Comparison of ENCODE assay signal across 32 cellular contexts in genomic region chr13:23273498-23273897, GRCh38.
"Had no signal": no experiment of that assay in that cellular context is flagged by ENCODE, and none has a peak within 500 bp of the region (broad histone marks: within the 10 kb centered on the region; RNA-seq: fewer than 3 reads in every experiment).

No MANE protein-coding gene starts in this region.

- H3K4me1 ChIP-seq: ascending aorta had no signal

- H3K9me3 ChIP-seq: ascending aorta had no signal

- ATAC-seq: activated CD8-positive, alpha-beta T cell treated with anti-CD3 and anti-CD28 coated beads for 36 hours; activated naive CD4-positive, alpha-beta T cell treated with anti-CD3 and anti-CD28 coated beads, Interleukin-2, amount 50 U/mL, for 72 hours; activated T-cell treated with anti-CD3 and anti-CD28 coated beads, Interleukin-2, amount 50 U/mL, for 4 hours; activated T-cell treated with anti-CD3 and anti-CD28 coated beads, Interleukin-2, amount 50 U/mL, for 72 hours; activated T-helper 17 cell treated with anti-CD3 and anti-CD28 coated beads, Interleukin-2, amount 50 U/mL, for 72 hours had no signal

- H3K27ac ChIP-seq: ascending aorta, cardiac muscle cell, VCaP had no signal

- H3K36me3 ChIP-seq: ascending aorta, cardiac muscle cell had no signal

- FAIRE-seq: bronchial epithelial cell, TTC549 had no signal

- H3K4me3 ChIP-seq: ascending aorta, cardiac muscle cell had no signal

- DNase-seq: activated B cell treated with CpG ODN at 0.5 μM for 24 hours; activated CD4-positive, alpha-beta memory T cell treated with anti-CD3 and anti-CD28 coated beads for 36 hours; activated CD4-positive, alpha-beta T cell treated with anti-CD3 and anti-CD28 coated beads for 4 hours; activated CD4-positive, alpha-beta T cell treated with anti-CD3 and anti-CD28 coated beads, Interleukin-2, amount 10 ng/mL, durations not matched to agents 24 days and 14 days; activated CD4-positive, alpha-beta T cell treated with anti-CD3 and anti-CD28 coated beads, Interleukin-2, amount 50 U/mL, for 1 hour; activated CD4-positive, alpha-beta T cell treated with anti-CD3 and anti-CD28 coated beads, Interleukin-2, amount 50 U/mL, for 4 hours; activated CD4-positive, CD25-positive, alpha-beta regulatory T cell treated with anti-CD3 and anti-CD28 coated beads, Interleukin-2, amount 50 U/mL, for 72 hours; activated CD8-positive, alpha-beta memory T cell treated with anti-CD3 and anti-CD28 coated beads, Interleukin-2, amount 50 U/mL, for 4 hours; activated CD8-positive, alpha-beta T cell treated with anti-CD3 and anti-CD28 coated beads for 36 hours; activated effector memory CD4-positive, alpha-beta T cell treated with anti-CD3 and anti-CD28 coated beads, Interleukin-2, amount 50 U/mL, for 16 hours; activated gamma-delta T cell treated with Interleukin-2 at 50 U/mL for 16 hours; activated naive CD4-positive, alpha-beta T cell; activated naive CD4-positive, alpha-beta T cell treated with anti-CD3 and anti-CD28 coated beads for 36 hours; activated naive CD4-positive, alpha-beta T cell treated with anti-CD3 and anti-CD28 coated beads, Interleukin-2, amount 50 U/mL, for 16 hours; activated naive CD8-positive, alpha-beta T cell treated with anti-CD3 and anti-CD28 coated beads for 36 hours; activated T-cell treated with anti-CD3 and anti-CD28 coated beads for 4 hours; activated T-cell treated with anti-CD3 and anti-CD28 coated beads, Interleukin-2, amount 50 U/mL, for 1 hour; activated T-cell treated with anti-CD3 and anti-CD28 coated beads, Interleukin-2, amount 50 U/mL, for 4 hours; activated T-cell treated with anti-CD3 and anti-CD28 coated beads, Interleukin-2, amount 50 U/mL, for 72 hours; amygdala; anterior cingulate cortex; caudate nucleus; cerebellar nuclear complex; T-helper 2 cell; T-helper 9 cell had no signal

- H3K27me3 ChIP-seq: ascending aorta, cardiac muscle cell had no signal
